Comparison of ENCODE assay signal across 8 cellular contexts in the genomic region with DNA sequence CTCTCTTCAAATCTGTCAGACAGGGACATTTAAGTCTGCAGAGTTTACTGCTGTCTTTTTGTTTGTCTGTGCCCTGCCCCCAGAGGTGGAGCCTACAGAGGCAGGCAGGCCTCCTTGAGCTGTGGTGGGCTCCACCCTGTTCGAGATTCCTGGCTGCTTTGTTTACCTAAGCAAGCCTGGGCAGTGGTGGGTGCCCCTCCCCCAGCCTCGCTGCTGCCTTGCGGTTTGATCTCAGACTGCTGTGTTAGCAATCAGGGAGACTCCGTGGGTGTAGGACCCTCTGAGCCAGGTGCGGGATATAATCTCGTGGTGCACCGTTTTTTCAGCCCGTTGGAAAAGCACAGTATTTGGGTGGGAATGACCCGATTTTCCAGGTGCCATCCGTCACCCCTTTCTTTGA.
DNase-seq lines count a peak whose midpoint lies in the region; ATAC-seq and TF ChIP-seq lines count a peak whose summit lies in the region.
"Not testable (repeated sequence)": the region's sequence is repeated elsewhere in the genome, so short reads cannot be mapped to it uniquely, and the experiment has no call there.

No MANE protein-coding gene starts in this region.

- not testable (repeated sequence) for ATAC-seq in left lobe of liver

- H3K9ac ChIP-seq in NT2/D1 (ENCODE audit: insufficient read length, low read depth): not testable (repeated sequence)

- H3K4me1 Mint-ChIP-seq in chondrocyte (ENCODE audit: low read depth): not testable (repeated sequence)

- intact Hi-C loops in spleen (cut with DNase I; ENCODE audit: low total_unique reads): not testable (repeated sequence)

- 81 to 90% (median 86%) methylated on average over 10 of the region's 10 CpGs for WGBS in spleen, 5 donors

- not testable (repeated sequence) for H3K36me3 Mint-ChIP-seq in chondrocyte (ENCODE audit: low read depth)

- DNase-seq in ELF-1 (ENCODE audit: low read depth, low spot score) (peak; percentile 20), NCI-H2171 (lab: John Stamatoyannopoulos, UW) (peak; percentile 21), NCI-H526 (lab: John Stamatoyannopoulos, UW) (peak; percentile 5 to 16), NT2/D1 (ENCODE audit: low read depth, low spot score) (peak; percentile 28), chondrocyte (ENCODE audit: low spot score) (peak; percentile 33), left lobe of liver (ENCODE audit: low spot score) (peak; percentile 24), mesenteric fat pad (ENCODE audit: low spot score) (peak; percentile 64), spleen (peak; percentile 20)

- TF ChIP-seq CTCF in chondrocyte (IDR thresholded peaks at IDR 0.05); spleen (IDR thresholded peaks at IDR 0.05 in 8 of 11, conservative IDR thresholded peaks at IDR 0.05 in 3 of 11): not testable (repeated sequence)

- not testable (repeated sequence) for H3K4me1 ChIP-seq in NT2/D1 (ENCODE audit: insufficient read depth, insufficient read length); spleen

- H3K27ac Mint-ChIP-seq in chondrocyte (ENCODE audit: unreplicated experiment): not testable (repeated sequence)

- H3K36me3 ChIP-seq in NT2/D1 (ENCODE audit: insufficient read depth, insufficient read length, low read length); spleen: not testable (repeated sequence)

- not testable (repeated sequence) for H3K4me3 ChIP-seq in NT2/D1 (ENCODE audit: insufficient read length, low read depth); spleen

- H3K27me3 Mint-ChIP-seq in chondrocyte (ENCODE audit: low read depth): not testable (repeated sequence)

- not testable (repeated sequence) for H3K27me3 ChIP-seq in NT2/D1 (ENCODE audit: insufficient read depth, insufficient read length); spleen (replicated peaks in 1 of 7)

- H3K4me3 Mint-ChIP-seq in chondrocyte (ENCODE audit: unreplicated experiment): not testable (repeated sequence)

- not testable (repeated sequence) for H3K27ac ChIP-seq in spleen

- H3K9me3 ChIP-seq in NT2/D1 (ENCODE audit: insufficient read depth, low read length): not testable (repeated sequence)
- peaks cover 0 to 54% (median 42%) of the 10 kb centered on the region in 8 donors for H3K9me3 ChIP-seq in spleen

- TF ChIP-seq POLR2A in spleen (IDR thresholded peaks at IDR 0.05): not testable (repeated sequence)

- peaks cover 38% of the 10 kb centered on the region for H3K9me3 Mint-ChIP-seq in chondrocyte (ENCODE audit: low read depth)

Comparison
In these comparisons a context has a peak if more than half of its experiments do, and no peak if none do; other contexts are left out.
1. DNase-seq: peak in every context shown above with its lines; median percentile 64 in mesenteric fat pad; 33 in chondrocyte; 28 in NT2/D1; 24 in left lobe of liver; 21 in NCI-H2171; 20 in ELF-1; 20 in spleen; 10 in NCI-H526.